1 cellular context compared by ENCODE assay signal in the genomic region with DNA sequence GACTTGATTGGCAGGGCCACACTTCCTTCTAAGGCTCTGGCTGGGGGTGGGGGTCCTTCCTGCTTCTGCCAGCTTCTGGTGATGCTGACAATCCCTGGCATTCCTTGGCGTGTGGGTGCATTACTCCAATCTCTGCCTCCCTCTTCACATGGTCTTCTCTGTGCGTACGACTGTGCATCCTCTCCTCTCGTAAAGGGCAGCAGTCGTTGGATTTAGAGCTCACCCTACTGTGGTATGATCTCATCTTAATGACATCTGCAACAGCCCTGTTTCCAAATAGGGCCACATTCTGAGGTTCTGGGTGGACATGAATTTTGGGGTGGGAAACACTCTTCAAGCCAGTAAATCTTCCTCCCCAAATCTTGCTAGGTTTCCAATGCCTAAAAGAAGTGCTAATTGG.
TF ChIP-seq lines count a peak whose summit lies in the region.

No MANE protein-coding gene starts in this region.

TF ChIP-seq in HepG2, 621 proteins besides CTCF, POLR2A, EP300 and RAD21:
- TF ChIP-seq ZNF589 (CRISPR knock-in tag; conservative IDR thresholded peaks at IDR 0.05): no peak
- TF ChIP-seq HDAC6 (IDR thresholded peaks at IDR 0.05; ENCODE audit: low read depth, low read length): no peak
- no peak for TF ChIP-seq ZNF33B (CRISPR knock-in tag; IDR thresholded peaks at IDR 0.05)
- TF ChIP-seq, protein P1, sequence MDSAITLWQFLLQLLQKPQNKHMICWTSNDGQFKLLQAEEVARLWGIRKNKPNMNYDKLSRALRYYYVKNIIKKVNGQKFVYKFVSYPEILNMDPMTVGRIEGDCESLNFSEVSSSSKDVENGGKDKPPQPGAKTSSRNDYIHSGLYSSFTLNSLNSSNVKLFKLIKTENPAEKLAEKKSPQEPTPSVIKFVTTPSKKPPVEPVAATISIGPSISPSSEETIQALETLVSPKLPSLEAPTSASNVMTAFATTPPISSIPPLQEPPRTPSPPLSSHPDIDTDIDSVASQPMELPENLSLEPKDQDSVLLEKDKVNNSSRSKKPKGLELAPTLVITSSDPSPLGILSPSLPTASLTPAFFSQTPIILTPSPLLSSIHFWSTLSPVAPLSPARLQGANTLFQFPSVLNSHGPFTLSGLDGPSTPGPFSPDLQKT (CRISPR knock-in tag; IDR thresholded peaks at IDR 0.05; ENCODE audit: borderline replicate concordance): no peak
- TF ChIP-seq ZBTB1 (CRISPR knock-in tag; IDR thresholded peaks at IDR 0.05; ENCODE audit: borderline replicate concordance): no peak
- TF ChIP-seq ZBTB7A (CRISPR knock-in tag; IDR thresholded peaks at IDR 0.05): no peak
- TF ChIP-seq, protein P2, sequence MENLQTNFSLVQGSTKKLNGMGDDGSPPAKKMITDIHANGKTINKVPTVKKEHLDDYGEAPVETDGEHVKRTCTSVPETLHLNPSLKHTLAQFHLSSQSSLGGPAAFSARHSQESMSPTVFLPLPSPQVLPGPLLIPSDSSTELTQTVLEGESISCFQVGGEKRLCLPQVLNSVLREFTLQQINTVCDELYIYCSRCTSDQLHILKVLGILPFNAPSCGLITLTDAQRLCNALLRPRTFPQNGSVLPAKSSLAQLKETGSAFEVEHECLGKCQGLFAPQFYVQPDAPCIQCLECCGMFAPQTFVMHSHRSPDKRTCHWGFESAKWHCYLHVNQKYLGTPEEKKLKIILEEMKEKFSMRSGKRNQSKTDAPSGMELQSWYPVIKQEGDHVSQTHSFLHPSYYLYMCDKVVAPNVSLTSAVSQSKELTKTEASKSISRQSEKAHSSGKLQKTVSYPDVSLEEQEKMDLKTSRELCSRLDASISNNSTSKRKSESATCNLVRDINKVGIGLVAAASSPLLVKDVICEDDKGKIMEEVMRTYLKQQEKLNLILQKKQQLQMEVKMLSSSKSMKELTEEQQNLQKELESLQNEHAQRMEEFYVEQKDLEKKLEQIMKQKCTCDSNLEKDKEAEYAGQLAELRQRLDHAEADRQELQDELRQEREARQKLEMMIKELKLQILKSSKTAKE (CRISPR knock-in tag; IDR thresholded peaks at IDR 0.05; ENCODE audit: borderline replicate concordance): no peak
- TF ChIP-seq HCFC1 (IDR thresholded peaks at IDR 0.05; ENCODE audit: low read depth, low read length): no peak
- TF ChIP-seq, protein P3, sequence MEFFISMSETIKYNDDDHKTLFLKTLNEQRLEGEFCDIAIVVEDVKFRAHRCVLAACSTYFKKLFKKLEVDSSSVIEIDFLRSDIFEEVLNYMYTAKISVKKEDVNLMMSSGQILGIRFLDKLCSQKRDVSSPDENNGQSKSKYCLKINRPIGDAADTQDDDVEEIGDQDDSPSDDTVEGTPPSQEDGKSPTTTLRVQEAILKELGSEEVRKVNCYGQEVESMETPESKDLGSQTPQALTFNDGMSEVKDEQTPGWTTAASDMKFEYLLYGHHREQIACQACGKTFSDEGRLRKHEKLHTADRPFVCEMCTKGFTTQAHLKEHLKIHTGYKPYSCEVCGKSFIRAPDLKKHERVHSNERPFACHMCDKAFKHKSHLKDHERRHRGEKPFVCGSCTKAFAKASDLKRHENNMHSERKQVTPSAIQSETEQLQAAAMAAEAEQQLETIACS (CRISPR knock-in tag; IDR thresholded peaks at IDR 0.05): no peak
- TF ChIP-seq MATR3 (CRISPR knock-in tag; IDR thresholded peaks at IDR 0.05): no peak
- no peak for TF ChIP-seq ZNF572 (CRISPR knock-in tag; IDR thresholded peaks at IDR 0.05)
TF ChIP-seq in HepG2: peak in this region for 0.
